In genomic region chr22:29712119-29712518, GRCh38 we compare ENCODE assay signal across 2 cellular contexts.
A peak's percentile ranks its signal among the peaks of the same experiment; 100 is the strongest.
TF ChIP-seq lines count a peak whose summit lies in the region.

No MANE protein-coding gene starts in this region.

TF ChIP-seq in H1, 55 proteins besides CTCF, POLR2A, EP300 and RAD21:
- TF ChIP-seq YY1 (IDR thresholded peaks at IDR 0.05; ENCODE audit: low read depth, low read length) (no peak), HDAC2 (IDR thresholded peaks at IDR 0.05; ENCODE audit: borderline replicate concordance in 1 of 2, low read depth in 2 of 2, low read length in 2 of 2) (0 out of 4 replicates have a peak, but pooled peaks of 1 of the 2 experiments have one; percentile 48), KDM1A (IDR thresholded peaks at IDR 0.05; ENCODE audit: borderline replicate concordance, low read length) (peak; percentile 67; the same call in 1 of the 2 replicates)

TF ChIP-seq in SK-N-SH treated with all-trans-retinoic acid at 6 μM for 48 hours, 23 proteins besides CTCF, POLR2A, EP300 and RAD21:
- TF ChIP-seq OSR1 (CRISPR knock-in tag; IDR thresholded peaks at IDR 0.05) (no peak), TOX (CRISPR knock-in tag; IDR thresholded peaks at IDR 0.05; ENCODE audit: borderline replicate concordance) (no peak), ZNF70 (CRISPR knock-in tag; IDR thresholded peaks at IDR 0.05) (no peak), CSRNP3 (CRISPR knock-in tag; IDR thresholded peaks at IDR 0.05) (no peak), ZFP30 (CRISPR knock-in tag; IDR thresholded peaks at IDR 0.05) (no peak), BACH2 (CRISPR knock-in tag; IDR thresholded peaks at IDR 0.05; ENCODE audit: borderline replicate concordance) (no peak), ZNF565 (CRISPR knock-in tag; conservative IDR thresholded peaks at IDR 0.05; ENCODE audit: low read depth) (no peak), ESRRG (CRISPR knock-in tag; IDR thresholded peaks at IDR 0.05) (no peak), ZC3H10 (CRISPR knock-in tag; IDR thresholded peaks at IDR 0.05) (no peak), ARNTL (CRISPR knock-in tag; IDR thresholded peaks at IDR 0.05; ENCODE audit: borderline replicate concordance, low read depth) (no peak), TCF4 (CRISPR knock-in tag; IDR thresholded peaks at IDR 0.05; ENCODE audit: borderline replicate concordance) (no peak), PPARA (CRISPR knock-in tag; IDR thresholded peaks at IDR 0.05; ENCODE audit: borderline replicate concordance) (no peak), ZFP3 (CRISPR knock-in tag; IDR thresholded peaks at IDR 0.05) (no peak), GLIS3 (CRISPR knock-in tag; IDR thresholded peaks at IDR 0.05) (no peak), POU6F1 (CRISPR knock-in tag; IDR thresholded peaks at IDR 0.05; ENCODE audit: borderline replicate concordance, low read depth) (no peak), ZNF8 (CRISPR knock-in tag; IDR thresholded peaks at IDR 0.05) (no peak), CREB5 (CRISPR knock-in tag; IDR thresholded peaks at IDR 0.05; ENCODE audit: low read depth) (no peak)
